In the genomic region with DNA sequence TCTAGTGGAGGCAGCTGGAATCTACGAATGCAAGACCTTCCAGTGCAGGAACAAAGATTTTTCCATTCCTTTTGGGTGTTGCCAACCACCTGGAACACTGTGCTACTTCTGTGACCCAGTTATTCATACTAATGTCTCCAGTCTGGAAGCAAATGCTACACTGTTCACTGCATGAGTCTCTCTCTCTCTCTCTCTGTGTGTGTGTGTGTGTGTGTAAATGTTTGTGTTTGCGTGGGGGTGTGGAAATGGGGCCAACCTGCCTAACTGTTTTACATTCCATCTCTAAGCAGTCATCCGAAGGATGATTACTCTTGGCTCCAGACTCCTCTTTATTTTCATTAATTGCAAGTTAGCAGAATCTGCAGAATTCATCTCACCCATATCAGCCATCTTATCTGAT, we compare ENCODE assay signal across 21 cellular contexts. TPM values are rescaled to one million over a fixed set of nuclear protein-coding genes. Genes with fewer than 3 reads are reported as not detected.
DNase-seq lines count a peak whose midpoint lies in the region; TF ChIP-seq lines count a peak whose summit lies in the region.
"Had no signal": no experiment of that assay in that cellular context is flagged by ENCODE, and none has a peak within 500 bp of the region (broad histone marks: within the 10 kb centered on the region; RNA-seq: fewer than 3 reads in every experiment).

No MANE protein-coding gene starts in this region.

- peak; percentile 26 for DNase-seq in BJ (ENCODE audit: low read depth)
- DNase-seq in NCI-H226: peak; percentile 74
- DNase-seq in epithelial cell of prostate (ENCODE audit: low read depth, low spot score): peak; percentile 71
- peak; percentile 40 for DNase-seq in mesenchymal stem cell
- DNase-seq in NCI-H1417 (lab: John Stamatoyannopoulos, UW): no peak
- DNase-seq in foreskin melanocyte: no peak
- DNase-seq in chondrocyte (ENCODE audit: low spot score): no peak
- no peak for DNase-seq in right atrium auricular region (ENCODE audit: low spot score)
- DNase-seq: activated CD4-positive, alpha-beta T cell treated with anti-CD3 and anti-CD28 coated beads, Interleukin-2, amount 50 U/mL, for 48 hours; activated naive CD8-positive, alpha-beta T cell treated with anti-CD3 and anti-CD28 coated beads, Interleukin-2, amount 50 U/mL, for 24 hours; activated T-cell treated with anti-CD3 and anti-CD28 coated beads, Interleukin-2, amount 50 U/mL, for 48 hours; NCI-H1092 treated with DMSO at 0.1 percent for 48 hours; NCI-H2171; right lobe of liver; Right ventricle myocardium superior; stimulated activated CD4-positive, alpha-beta T cell treated with anti-CD3 and anti-CD28 coated beads, Interleukin-4, amount 100 ng/mL, for 4 hours had no signal

- H3K23ac ChIP-seq in mesenchymal stem cell (ENCODE audit: low read length in 2 of 2): no peak overlapping the region

- H3K4me1 ChIP-seq in mesenchymal stem cell (ENCODE audit: control insufficient read depth, insufficient read depth, low read depth, low read length): no peaks in the 10 kb centered on the region
- no peaks in the 10 kb centered on the region for H3K4me1 ChIP-seq in right atrium auricular region
- H3K4me1 ChIP-seq: right lobe of liver had no signal

- H2AK5ac ChIP-seq in mesenchymal stem cell (ENCODE audit: low read length, severe bottlenecking): no peak overlapping the region

- H3K36me3 Mint-ChIP-seq in chondrocyte (ENCODE audit: low read depth): peaks cover 5% of the 10 kb centered on the region

- no peak overlapping the region for H2BK5ac ChIP-seq in mesenchymal stem cell (ENCODE audit: low read depth, low read length, poor library complexity, severe bottlenecking)

- no peak overlapping the region for H2BK120ac ChIP-seq in mesenchymal stem cell (ENCODE audit: low read depth, low read length)

- H2BK15ac ChIP-seq in mesenchymal stem cell (ENCODE audit: low read depth, poor library complexity, severe bottlenecking): no peak overlapping the region

- no peak overlapping the region for H3K4me3 Mint-ChIP-seq in chondrocyte (ENCODE audit: unreplicated experiment)
- H3K4me3 Mint-ChIP-seq: activated naive CD8-positive, alpha-beta T cell treated with anti-CD3 and anti-CD28 coated beads, Interleukin-2, amount 50 U/mL, for 24 hours; memory B cell; neural crest cell had no signal

- no peaks in the 10 kb centered on the region for H3K27me3 ChIP-seq in BJ (ENCODE audit: control insufficient read depth, insufficient read depth, low read length)
- H3K27me3 ChIP-seq in mesenchymal stem cell (ENCODE audit: control insufficient read depth in 1 of 2, insufficient read depth in 1 of 2, low read length in 2 of 2): peaks cover 0 to 2% of the 10 kb centered on the region in 2 experiments
- no peaks in the 10 kb centered on the region for H3K27me3 ChIP-seq in right atrium auricular region
- H3K27me3 ChIP-seq: right lobe of liver, thyroid gland had no signal

- H3K4me2 ChIP-seq in mesenchymal stem cell (ENCODE audit: low read length, poor library complexity, severe bottlenecking): no peak overlapping the region

- H3K27ac Mint-ChIP-seq in chondrocyte (ENCODE audit: unreplicated experiment): no peak overlapping the region
- H3K27ac Mint-ChIP-seq: activated naive CD8-positive, alpha-beta T cell treated with anti-CD3 and anti-CD28 coated beads, Interleukin-2, amount 50 U/mL, for 24 hours; memory B cell had no signal

- no peak overlapping the region for H2BK12ac ChIP-seq in mesenchymal stem cell (ENCODE audit: low read length in 2 of 2)

- peaks cover 18% of the 10 kb centered on the region for H3K4me1 Mint-ChIP-seq in chondrocyte (ENCODE audit: low read depth)

- no peak overlapping the region for H4K8ac ChIP-seq in mesenchymal stem cell (ENCODE audit: low read length)

- 56% methylated on average over 2 of the region's 3 CpGs for WGBS in mesenchymal stem cell

- TF ChIP-seq CTCF in BJ (IDR thresholded peaks at IDR 0.05; ENCODE audit: insufficient read depth, low read depth, low read length) (no peak), chondrocyte (IDR thresholded peaks at IDR 0.05) (no peak), right atrium auricular region (IDR thresholded peaks at IDR 0.05) (no peak)

- CTCF ChIA-PET in BJ (lab: Yijun Ruan, JAX): interaction anchor here (0.8 to 1.1 kb wide), 2 partner anchors 15 to 514 kb away, joined by 3 read pairs; no protein-coding TSS in a partner anchor

- H3K27me3 Mint-ChIP-seq in chondrocyte (ENCODE audit: low read depth): peaks cover 6% of the 10 kb centered on the region

- H3K27ac ChIP-seq in epithelial cell of prostate (no peak overlapping the region), mesenchymal stem cell (ENCODE audit: low read length, poor library complexity, severe bottlenecking) (no peak overlapping the region), right atrium auricular region (no peak overlapping the region)
- H3K27ac ChIP-seq: coronary artery, right lobe of liver, thyroid gland had no signal

- H3K36me3 ChIP-seq in BJ (ENCODE audit: control insufficient read depth, insufficient read depth, low read length): no peaks in the 10 kb centered on the region
- H3K36me3 ChIP-seq in mesenchymal stem cell (ENCODE audit: control insufficient read depth in 1 of 2, insufficient read depth in 2 of 2, low read depth in 1 of 2, low read length in 2 of 2): no peaks in the 10 kb centered on the region
- H3K36me3 ChIP-seq in right atrium auricular region: no peaks in the 10 kb centered on the region
- H3K36me3 ChIP-seq: right lobe of liver, thyroid gland had no signal

- H3K9me3 Mint-ChIP-seq in chondrocyte (ENCODE audit: low read depth): peaks cover 8% of the 10 kb centered on the region

- no peak overlapping the region for H4K91ac ChIP-seq in mesenchymal stem cell (ENCODE audit: low read length)

- POLR2A ChIA-PET in BJ (lab: Charles Lee): interaction anchor here (0.5 kb wide), 1 partner anchor 540 kb away, joined by 3 read pairs; no protein-coding TSS in a partner anchor

- H3K18ac ChIP-seq in mesenchymal stem cell (ENCODE audit: low read depth in 1 of 2, low read length in 2 of 2): no peak overlapping the region

- H3K9me3 ChIP-seq in mesenchymal stem cell (ENCODE audit: control insufficient read depth, low read length): peaks cover 25% of the 10 kb centered on the region
- peaks cover 0 to 15% of the 10 kb centered on the region in 2 donors for H3K9me3 ChIP-seq in right atrium auricular region
- H3K9me3 ChIP-seq: right lobe of liver, thyroid gland had no signal

- no peaks in the 10 kb centered on the region for H3K79me1 ChIP-seq in mesenchymal stem cell (replicated peaks; ENCODE audit: low read length, poor library complexity, severe bottlenecking)

- H3K14ac ChIP-seq in mesenchymal stem cell (ENCODE audit: low read length in 2 of 2): no peak overlapping the region

- H3K4ac ChIP-seq in mesenchymal stem cell (ENCODE audit: low read depth in 1 of 2, low read length in 2 of 2): no peak overlapping the region

- H3K9ac ChIP-seq in mesenchymal stem cell (ENCODE audit: low read length): no peak overlapping the region

- H2AFZ ChIP-seq in mesenchymal stem cell (ENCODE audit: low read depth, low read length): no peak overlapping the region

- H3K4me3 ChIP-seq in BJ (ENCODE audit: low read depth, low read length) (no peak overlapping the region), mesenchymal stem cell (ENCODE audit: insufficient read depth in 1 of 2, low read depth in 1 of 2, low read length in 2 of 2) (no peak overlapping the region), right atrium auricular region (no peak overlapping the region)
- H3K4me3 ChIP-seq: coronary artery, right lobe of liver, thyroid gland had no signal

RNA-seq across cellular contexts. Expression of a gene that starts 29.9 kb away (rescaled TPM):
- 81.4 and 142 TPM in 2 replicates for polyA plus RNA-seq in BJ (2011; rRNA removed)
- 84.1 and 110 TPM in 2 replicates for polyA minus RNA-seq in BJ (2011; rRNA and poly(A)+ RNA removed)
- polyA plus RNA-seq in mesenchymal stem cell (2013, experiment 1 of 2): 130 TPM
- polyA plus RNA-seq in mesenchymal stem cell (2013, experiment 2 of 2): 127 TPM
- total RNA-seq in chondrocyte (249 to 281 TPM (median 267 TPM) in 3 replicates), right atrium auricular region (1,000 to 10,000 TPM in 1 of 2 donors, 100 to 1,000 TPM in 1; 612 to 1,061 TPM)

RNA-seq across cellular contexts. Expression of a gene that starts 49.4 kb away (rescaled TPM):
- polyA plus RNA-seq in BJ (2011; rRNA removed): not detected in 2 replicates
- 0.21 TPM in 1 of 2 replicates, not detected in the other for polyA minus RNA-seq in BJ (2011; rRNA and poly(A)+ RNA removed)
- not detected for polyA plus RNA-seq in mesenchymal stem cell (2013, experiment 1 of 2)
- not detected for polyA plus RNA-seq in mesenchymal stem cell (2013, experiment 2 of 2)
- total RNA-seq in chondrocyte: not detected in 3 replicates
- total RNA-seq in right atrium auricular region: not detected
- total RNA-seq: right lobe of liver, Right ventricle myocardium superior had no signal
- polyA plus RNA-seq: esophagus had no signal

RNA-seq across cellular contexts. Expression of a gene that starts 54.0 kb away (rescaled TPM):
- polyA plus RNA-seq in BJ (2011; rRNA removed): not detected in 2 replicates
- 0.14 TPM in 1 of 2 replicates, not detected in the other for polyA minus RNA-seq in BJ (2011; rRNA and poly(A)+ RNA removed)
- polyA plus RNA-seq in mesenchymal stem cell (2013, experiment 1 of 2): not detected
- polyA plus RNA-seq in mesenchymal stem cell (2013, experiment 2 of 2): not detected
- total RNA-seq in chondrocyte (not detected in 3 replicates), right atrium auricular region (not detected)
- total RNA-seq: neural crest cell, right lobe of liver, Right ventricle myocardium superior had no signal
- polyA plus RNA-seq: esophagus had no signal

RNA-seq across cellular contexts. Expression of a gene that starts 56.9 kb away (rescaled TPM):
- polyA plus RNA-seq in BJ (2011; rRNA removed): not detected in 2 replicates
- polyA minus RNA-seq in BJ (2011; rRNA and poly(A)+ RNA removed): 0.36 and 0.43 TPM in 2 replicates
- not detected for polyA plus RNA-seq in mesenchymal stem cell (2013, experiment 1 of 2)
- not detected for polyA plus RNA-seq in mesenchymal stem cell (2013, experiment 2 of 2)
- total RNA-seq in chondrocyte (0.53 TPM in 1 of 3 replicates, not detected in the others), right atrium auricular region (not detected)
- total RNA-seq: neural crest cell, right lobe of liver, thyroid gland had no signal
- polyA plus RNA-seq: esophagus had no signal

Comparison
In these comparisons a context has a peak if more than half of its experiments do, and no peak if none do; other contexts are left out.
1. DNase-seq: peak in BJ (single experiment), NCI-H226 (single experiment), epithelial cell of prostate (single experiment) and mesenchymal stem cell (single experiment); none in NCI-H1417 (0 of 3), foreskin melanocyte (single experiment), chondrocyte (single experiment) and right atrium auricular region (single experiment).